21 cellular contexts compared by ENCODE assay signal in the genomic region with DNA sequence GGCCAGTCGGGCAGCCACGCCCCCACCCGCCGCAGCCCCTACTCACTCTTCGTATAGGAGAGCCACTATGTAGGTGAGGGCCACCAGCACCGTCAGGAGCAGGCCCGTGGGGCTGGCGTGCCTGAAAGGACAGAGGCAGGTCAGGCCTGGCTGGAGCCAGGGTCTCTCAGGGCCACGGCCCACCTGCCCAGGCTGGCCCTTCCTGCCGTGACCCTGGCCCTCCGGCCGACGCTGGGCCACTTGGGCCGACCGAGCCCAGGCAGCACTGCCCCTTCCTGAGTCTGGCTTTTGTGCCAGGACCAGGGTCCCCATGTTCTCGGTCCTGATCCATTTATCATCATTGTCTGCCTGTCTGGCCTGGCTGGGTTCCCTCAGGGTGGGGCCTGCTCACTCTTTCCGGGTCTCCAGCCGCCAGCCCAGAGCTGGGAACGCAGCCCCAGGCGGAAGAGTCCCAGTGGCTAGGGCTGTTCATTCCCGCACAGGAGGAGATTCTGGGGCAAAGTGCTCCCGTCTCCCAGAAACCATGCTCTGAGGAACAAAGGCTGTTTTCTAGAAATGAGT. TPM values are rescaled to one million over a fixed set of nuclear protein-coding genes. Genes with fewer than 3 reads are reported as not detected.
DNase-seq lines count a peak whose midpoint lies in the region; ATAC-seq, FAIRE-seq and TF ChIP-seq lines count a peak whose summit lies in the region.
"Had no signal": no experiment of that assay in that cellular context is flagged by ENCODE, and none has a peak within 500 bp of the region (broad histone marks: within the 10 kb centered on the region; RNA-seq: fewer than 3 reads in every experiment).

No MANE protein-coding gene starts in this region.

- no peak overlapping the region for H3K4me2 ChIP-seq in HepG2 (ENCODE audit: low read depth, low read length)

- DNase-seq in body of pancreas, result peak in 3 of 4 donors; percentile 42 to 62 (median 62)
- DNase-seq in cardiac muscle cell (ENCODE audit: low read depth in 1 of 2, low spot score in 1 of 2), result no peak
- peak; percentile 28 for DNase-seq in midbrain (lab: John Stamatoyannopoulos, UW)
- DNase-seq in activated naive CD4-positive, alpha-beta T cell treated with Interleukin-2 at 50 U/mL for 16 hours, result no peak
- no peak for DNase-seq in activated T-cell treated with anti-CD3 and anti-CD28 coated beads, Interleukin-2, amount 50 U/mL, for 24 hours
- no peak for DNase-seq in HepG2 (ENCODE audit: low spot score)
- DNase-seq: activated CD4-positive, alpha-beta memory T cell treated with anti-CD3 and anti-CD28 coated beads for 36 hours; activated T-cell treated with anti-CD3 and anti-CD28 coated beads for 4 hours; Caco-2; islet precursor cell; Karpas-422; NCI-H1048; NCI-H2107; NCI-H526; stimulated activated naive B cell treated with anti-CD40 and anti-IgM and Interleukin-4, amounts not matched to agents 10 μg/mL and 1 μg/mL and 100 μg/mL, for 72 hours had no signal

- TF ChIP-seq CTCF in body of pancreas (IDR thresholded peaks at IDR 0.05) (no peak), cardiac muscle cell (IDR thresholded peaks at IDR 0.05; ENCODE audit: low read depth, low read length) (no peak), HepG2 (CRISPR knock-in tag; IDR thresholded peaks at IDR 0.05) (no peak)

- H3K27ac ChIP-seq in body of pancreas (peak overlapping the region; percentile 30 to 71 (median 59)), cardiac muscle cell (peak overlapping the region; percentile 89), subcutaneous abdominal adipose tissue (ENCODE audit: low read depth, low read length) (peak overlapping the region; percentile 79), HepG2 (ENCODE audit: extremely low read length, insufficient read depth, low read length) (no peak overlapping the region)
- H3K27ac ChIP-seq: tibial nerve, VCaP had no signal

- WGBS in body of pancreas, 2 donors, result 72% methylated on average over 22 of the region's 22 CpGs; no CpG with 5 or more reads in 1 of the 2 donors
- 83% methylated on average over 9 of the region's 22 CpGs for WGBS in HepG2 (ENCODE audit: low lambda C conversion rate)

- FAIRE-seq in HepG2 (lab: Jason Lieb, UNC), result no peak
- FAIRE-seq: endometrium, GM18507 had no signal

- no peaks in the 10 kb centered on the region for H3K9me3 ChIP-seq in body of pancreas
- no peaks in the 10 kb centered on the region for H3K9me3 ChIP-seq in cardiac muscle cell (ENCODE audit: low read depth)
- no peaks in the 10 kb centered on the region for H3K9me3 ChIP-seq in subcutaneous abdominal adipose tissue (ENCODE audit: control insufficient read depth in 5 of 5, low read length in 5 of 5)
- H3K9me3 ChIP-seq in HepG2 (ENCODE audit: low read length), result no peaks in the 10 kb centered on the region
- H3K9me3 ChIP-seq: Caco-2, tibial nerve had no signal

- peak; percentile 63 for ATAC-seq in body of pancreas
- no peak for ATAC-seq in HG02870 (IDR thresholded peaks at IDR 0.05; ENCODE audit: unreplicated experiment)
- ATAC-seq in HepG2, result no peak
- ATAC-seq: stimulated activated naive B cell treated with anti-CD40 and anti-IgM and Interleukin-4, amounts not matched to agents 10 μg/mL and 1 μg/mL and 100 μg/mL, for 72 hours had no signal

- H3K9ac ChIP-seq in subcutaneous abdominal adipose tissue (ENCODE audit: low read length in 5 of 5), result peak overlapping the region in 3 of 5 donors; percentile 53 to 67 (median 66)
- H3K9ac ChIP-seq in HepG2 (ENCODE audit: insufficient read depth, low read depth, low read length), result no peak overlapping the region

- H3K79me2 ChIP-seq in HepG2 (ENCODE audit: insufficient read depth, low read length), result no peaks in the 10 kb centered on the region

- no peak for TF ChIP-seq POLR2A in body of pancreas (IDR thresholded peaks at IDR 0.05)
- TF ChIP-seq POLR2A in HepG2 (IDR thresholded peaks at IDR 0.05; ENCODE audit: insufficient read depth in 1 of 2, low read depth in 2 of 2, low read length in 2 of 2), result no peak

- no peak overlapping the region for H3K4me3 ChIP-seq in body of pancreas
- H3K4me3 ChIP-seq in cardiac muscle cell, result no peak overlapping the region
- H3K4me3 ChIP-seq in subcutaneous abdominal adipose tissue (ENCODE audit: low read depth in 1 of 5, low read length in 5 of 5), result peak overlapping the region in 1 of 5 donors; percentile 13
- no peak overlapping the region for H3K4me3 ChIP-seq in HepG2 (replicated peaks in 1 of 3; ENCODE audit: insufficient read depth in 1 of 3, low read depth in 2 of 3, low read length in 3 of 3)
- H3K4me3 ChIP-seq: tibial nerve had no signal

- H3K27me3 ChIP-seq in body of pancreas (no peaks in the 10 kb centered on the region), cardiac muscle cell (no peaks in the 10 kb centered on the region), subcutaneous abdominal adipose tissue (ENCODE audit: control insufficient read depth in 5 of 5, insufficient read depth in 4 of 5, low read length in 5 of 5) (no peaks in the 10 kb centered on the region), HepG2 (ENCODE audit: control insufficient read depth in 1 of 2, insufficient read depth in 2 of 2, low read length in 2 of 2) (peaks cover 0 to 14% of the 10 kb centered on the region in 2 experiments; a peak in 2 of 5 replicates)
- H3K27me3 ChIP-seq: tibial nerve had no signal

- intact Hi-C loops in body of pancreas (cut with DNase I), result no loop called here
- intact Hi-C loops in HepG2 (cut with micrococcal nuclease; ENCODE audit: unreplicated experiment), result no loop called here

- no peak overlapping the region for H2AFZ ChIP-seq in HepG2 (ENCODE audit: low read length)

- BruUV-seq in HepG2 (replicated peaks; lab: Mats Ljungman, UMichigan), result no TSS peak

- H3K36me3 ChIP-seq in body of pancreas (replicated peaks in 1 of 2; ENCODE audit: insufficient read depth in 1 of 2, low read depth in 2 of 2), result no peaks in the 10 kb centered on the region
- H3K36me3 ChIP-seq in cardiac muscle cell, result no peaks in the 10 kb centered on the region
- H3K36me3 ChIP-seq in subcutaneous abdominal adipose tissue (ENCODE audit: control insufficient read depth in 5 of 5, insufficient read depth in 5 of 5, low read length in 5 of 5), result peaks cover 0 to 12% (median 5%) of the 10 kb centered on the region in 5 donors
- H3K36me3 ChIP-seq in HepG2 (replicated peaks in 1 of 2; ENCODE audit: control insufficient read depth in 1 of 2, insufficient read depth in 2 of 2, low read length in 2 of 2), result no peaks in the 10 kb centered on the region

- H3K4me1 ChIP-seq in body of pancreas (peaks cover 16% of the 10 kb centered on the region), cardiac muscle cell (ENCODE audit: low read depth) (peaks cover 40% of the 10 kb centered on the region), subcutaneous abdominal adipose tissue (ENCODE audit: control insufficient read depth in 5 of 5, insufficient read depth in 5 of 5, low read length in 5 of 5) (peaks cover 0 to 35% (median 22%) of the 10 kb centered on the region in 5 donors), HepG2 (ENCODE audit: insufficient read depth, low read length) (no peaks in the 10 kb centered on the region)
- H3K4me1 ChIP-seq: Caco-2, tibial nerve had no signal

- no peaks in the 10 kb centered on the region for H3K9me3 Mint-ChIP-seq in activated T-cell treated with anti-CD3 and anti-CD28 coated beads, Interleukin-2, amount 50 U/mL, for 24 hours
- H3K9me3 Mint-ChIP-seq: activated CD4-positive, alpha-beta memory T cell treated with anti-CD3 and anti-CD28 coated beads for 36 hours; stimulated activated naive B cell treated with anti-CD40 and anti-IgM and Interleukin-4, amounts not matched to agents 10 μg/mL and 1 μg/mL and 100 μg/mL, for 72 hours had no signal

- H3K27me3 Mint-ChIP-seq in activated T-cell treated with anti-CD3 and anti-CD28 coated beads, Interleukin-2, amount 50 U/mL, for 24 hours, result no peaks in the 10 kb centered on the region
- H3K27me3 Mint-ChIP-seq: activated CD4-positive, alpha-beta memory T cell treated with anti-CD3 and anti-CD28 coated beads for 36 hours had no signal

- in situ Hi-C loops in HepG2 (cut with HindIII; ENCODE audit: extremely low pct_ligation_motif_present, low pct_unique_long_range_greater_than_20kb), result loop anchor here (5.0 to 10.0 kb wide), 2 partner anchors 61 to 139 kb away; no protein-coding TSS in a partner anchor

- H3K27ac Mint-ChIP-seq in activated T-cell treated with anti-CD3 and anti-CD28 coated beads, Interleukin-2, amount 50 U/mL, for 24 hours, result no peak overlapping the region
- H3K27ac Mint-ChIP-seq: activated CD4-positive, alpha-beta memory T cell treated with anti-CD3 and anti-CD28 coated beads for 36 hours; stimulated activated naive B cell treated with anti-CD40 and anti-IgM and Interleukin-4, amounts not matched to agents 10 μg/mL and 1 μg/mL and 100 μg/mL, for 72 hours had no signal

- no peaks in the 10 kb centered on the region for H4K20me1 ChIP-seq in HepG2 (ENCODE audit: insufficient read depth, low read length)

- CTCF ChIA-PET in HepG2 (lab: Yijun Ruan, JAX; ENCODE audit: low intra/inter-chr PET ratio, low total read pairs), result no interaction called here

- H3K4me3 Mint-ChIP-seq in activated T-cell treated with anti-CD3 and anti-CD28 coated beads, Interleukin-2, amount 50 U/mL, for 24 hours, result no peak overlapping the region
- H3K4me3 Mint-ChIP-seq: activated CD4-positive, alpha-beta memory T cell treated with anti-CD3 and anti-CD28 coated beads for 36 hours; stimulated activated naive B cell treated with anti-CD40 and anti-IgM and Interleukin-4, amounts not matched to agents 10 μg/mL and 1 μg/mL and 100 μg/mL, for 72 hours had no signal

- TF ChIP-seq EP300 in HepG2 (IDR thresholded peaks at IDR 0.05; ENCODE audit: low read depth in 2 of 2, low read length in 2 of 2) (no peak), HepG2 (CRISPR knock-in tag; IDR thresholded peaks at IDR 0.05; ENCODE audit: borderline replicate concordance) (no peak)

- H3K36me3 Mint-ChIP-seq in activated T-cell treated with anti-CD3 and anti-CD28 coated beads, Interleukin-2, amount 50 U/mL, for 24 hours (ENCODE audit: low read depth), result no peaks in the 10 kb centered on the region
- H3K36me3 Mint-ChIP-seq: activated CD4-positive, alpha-beta memory T cell treated with anti-CD3 and anti-CD28 coated beads for 36 hours; stimulated activated naive B cell treated with anti-CD40 and anti-IgM and Interleukin-4, amounts not matched to agents 10 μg/mL and 1 μg/mL and 100 μg/mL, for 72 hours had no signal

- peaks cover 7% of the 10 kb centered on the region for H3K4me1 Mint-ChIP-seq in activated T-cell treated with anti-CD3 and anti-CD28 coated beads, Interleukin-2, amount 50 U/mL, for 24 hours (ENCODE audit: low read depth)

- POLR2A ChIA-PET in HepG2 (lab: Yijun Ruan, JAX), result interaction anchor here (1.0 kb wide), 1 partner anchor 32 kb away, joined by 3 read pairs; no protein-coding TSS in a partner anchor

- TF ChIP-seq RAD21 in HepG2 (CRISPR knock-in tag; IDR thresholded peaks at IDR 0.05), result no peak

RNA-seq across cellular contexts. Expression of a gene that starts 10.1 kb away (rescaled TPM):
- total RNA-seq in body of pancreas (10 to 100 TPM; 17.6 to 58.0 TPM), cardiac muscle cell (17.1 and 28.4 TPM in 2 replicates), HepG2 (2016; rRNA removed; fragmentation: Illumina TruSeq; extraction: Trizol) (1.4 and 1.6 TPM in 2 replicates)
- polyA plus RNA-seq in cardiac muscle cell (22.0 and 24.3 TPM in 2 replicates), HepG2 (2011; rRNA removed) (4.2 and 8.9 TPM in 2 replicates)
- 0.71 and 0.91 TPM in 2 replicates for total RNA-seq in HepG2 (2016; cell fraction: cytosol; rRNA removed; fragmentation: Illumina TruSeq; extraction: Trizol; ENCODE audit: low read depth)
- 1.4 and 1.9 TPM in 2 replicates for total RNA-seq in HepG2 (2016; cell fraction: insoluble cytoplasmic fraction; rRNA removed; fragmentation: Illumina TruSeq; extraction: Trizol)
- 1.5 and 1.7 TPM in 2 replicates for total RNA-seq in HepG2 (2016; cell fraction: membrane; rRNA removed; fragmentation: Illumina TruSeq; extraction: Trizol)
- total RNA-seq in HepG2 (2016; cell fraction: nucleus; rRNA removed; fragmentation: Illumina TruSeq; extraction: Trizol), result 0.99 and 1.1 TPM in 2 replicates
- 4.3 and 4.7 TPM in 2 replicates for polyA plus RNA-seq in HepG2 (2011; cell fraction: cytosol; rRNA removed)
- polyA plus RNA-seq in HepG2 (2011; cell fraction: nucleus; rRNA removed), result 6.6 and 7.6 TPM in 2 replicates
- 2.1 and 6.2 TPM in 2 replicates for polyA plus RNA-seq in HepG2 (2012)
- 0.32 and 0.38 TPM in 2 replicates for polyA plus RNA-seq in HepG2 (2016; cell fraction: cytosol; fragmentation: Illumina TruSeq; extraction: Trizol; ENCODE audit: low read depth)
- polyA plus RNA-seq in HepG2 (2016; cell fraction: insoluble cytoplasmic fraction; fragmentation: Illumina TruSeq; extraction: Trizol; ENCODE audit: low read depth), result 1.7 and 1.8 TPM in 2 replicates
- polyA plus RNA-seq in HepG2 (2016; cell fraction: membrane; fragmentation: Illumina TruSeq; extraction: Trizol; ENCODE audit: low read depth), result 0.63 and 0.72 TPM in 2 replicates
- 2.7 and 3.4 TPM in 2 replicates for polyA plus RNA-seq in HepG2 (2016; cell fraction: nucleus; fragmentation: Illumina TruSeq; extraction: Trizol; ENCODE audit: insufficient read depth, low read depth)
- polyA minus RNA-seq in HepG2 (2011; rRNA and poly(A)+ RNA removed; ENCODE audit: low replicate concordance), result 3.9 and 12.1 TPM in 2 replicates
- polyA minus RNA-seq in HepG2 (2011; cell fraction: cytosol; rRNA and poly(A)+ RNA removed), result 6.2 and 6.6 TPM in 2 replicates
- 1.7 and 3.1 TPM in 2 replicates for polyA minus RNA-seq in HepG2 (2011; cell fraction: nucleus; rRNA and poly(A)+ RNA removed)

RNA-seq across cellular contexts. Expression of a gene that starts 29.5 kb away (rescaled TPM):
- 1 to 10 TPM; 4.9 to 7.8 TPM for total RNA-seq in body of pancreas
- total RNA-seq in cardiac muscle cell, result 34.0 and 38.2 TPM in 2 replicates
- 27.9 and 42.3 TPM in 2 replicates for polyA plus RNA-seq in cardiac muscle cell
- total RNA-seq in HepG2 (2016; rRNA removed; fragmentation: Illumina TruSeq; extraction: Trizol), result 11.7 and 15.1 TPM in 2 replicates
- 4.0 and 4.2 TPM in 2 replicates for total RNA-seq in HepG2 (2016; cell fraction: cytosol; rRNA removed; fragmentation: Illumina TruSeq; extraction: Trizol; ENCODE audit: low read depth)
- 11.7 and 14.4 TPM in 2 replicates for total RNA-seq in HepG2 (2016; cell fraction: insoluble cytoplasmic fraction; rRNA removed; fragmentation: Illumina TruSeq; extraction: Trizol)
- 9.8 and 10.7 TPM in 2 replicates for total RNA-seq in HepG2 (2016; cell fraction: membrane; rRNA removed; fragmentation: Illumina TruSeq; extraction: Trizol)
- 10.8 and 11.7 TPM in 2 replicates for total RNA-seq in HepG2 (2016; cell fraction: nucleus; rRNA removed; fragmentation: Illumina TruSeq; extraction: Trizol)
- 11.9 and 14.4 TPM in 2 replicates for polyA plus RNA-seq in HepG2 (2011; rRNA removed)
- polyA plus RNA-seq in HepG2 (2011; cell fraction: cytosol; rRNA removed), result 18.3 and 21.5 TPM in 2 replicates
- 15.4 and 17.5 TPM in 2 replicates for polyA plus RNA-seq in HepG2 (2011; cell fraction: nucleus; rRNA removed)
- polyA plus RNA-seq in HepG2 (2012), result 9.2 and 11.4 TPM in 2 replicates
- polyA plus RNA-seq in HepG2 (2016; cell fraction: cytosol; fragmentation: Illumina TruSeq; extraction: Trizol; ENCODE audit: low read depth), result 3.0 and 3.1 TPM in 2 replicates
- polyA plus RNA-seq in HepG2 (2016; cell fraction: insoluble cytoplasmic fraction; fragmentation: Illumina TruSeq; extraction: Trizol; ENCODE audit: low read depth), result 11.2 and 12.0 TPM in 2 replicates
- polyA plus RNA-seq in HepG2 (2016; cell fraction: membrane; fragmentation: Illumina TruSeq; extraction: Trizol; ENCODE audit: low read depth), result 6.4 and 7.0 TPM in 2 replicates
- polyA plus RNA-seq in HepG2 (2016; cell fraction: nucleus; fragmentation: Illumina TruSeq; extraction: Trizol; ENCODE audit: insufficient read depth, low read depth), result 11.4 and 12.6 TPM in 2 replicates
- 21.1 and 25.1 TPM in 2 replicates for polyA minus RNA-seq in HepG2 (2011; rRNA and poly(A)+ RNA removed; ENCODE audit: low replicate concordance)
- 9.8 and 9.9 TPM in 2 replicates for polyA minus RNA-seq in HepG2 (2011; cell fraction: cytosol; rRNA and poly(A)+ RNA removed)
- polyA minus RNA-seq in HepG2 (2011; cell fraction: nucleus; rRNA and poly(A)+ RNA removed), result 24.2 and 25.4 TPM in 2 replicates

Comparison
In these comparisons a context has a peak if more than half of its experiments do, and no peak if none do; other contexts are left out.
1. DNase-seq: peak in body of pancreas (3 of 4) and midbrain (single experiment); none in cardiac muscle cell (0 of 2), activated naive CD4-positive, alpha-beta T cell treated with Interleukin-2 at 50 U/mL for 16 hours (single experiment), activated T-cell treated with anti-CD3 and anti-CD28 coated beads, Interleukin-2, amount 50 U/mL, for 24 hours (single experiment) and HepG2 (single experiment).